In the genomic region with DNA sequence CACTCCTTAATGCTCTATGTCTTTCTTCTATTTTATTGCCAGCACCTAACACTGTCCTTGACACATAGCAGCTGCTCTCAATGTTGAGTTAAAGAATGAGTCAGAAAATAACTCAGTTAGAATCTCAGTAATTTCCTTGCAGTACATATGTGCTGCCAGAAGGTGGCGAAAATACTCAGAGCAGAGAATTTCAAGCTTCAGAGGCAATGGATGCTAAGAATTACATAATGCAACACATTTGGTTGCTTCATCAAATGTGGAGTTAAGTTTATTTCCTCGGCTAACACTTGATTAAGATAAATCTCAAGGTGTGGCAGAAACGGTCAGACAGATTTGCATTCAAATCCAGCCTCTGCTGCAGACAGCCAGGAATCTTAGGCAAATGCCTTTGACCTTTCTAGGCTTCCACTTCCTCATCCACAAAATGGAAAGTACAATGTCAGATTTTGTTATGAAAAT, we compare ENCODE assay signal across 8 cellular contexts.
A peak's percentile ranks its signal among the peaks of the same experiment; 100 is the strongest.
DNase-seq lines count a peak whose midpoint lies in the region; ATAC-seq and TF ChIP-seq lines count a peak whose summit lies in the region.

No MANE protein-coding gene starts in this region.

- H3K27ac ChIP-seq in HL-60 (replicated peaks) = no peak overlapping the region

- peak; percentile 76 for TF ChIP-seq CTCF in HL-60 (IDR thresholded peaks at IDR 0.05; ENCODE audit: insufficient read depth, low read length)

- H3K4me3 ChIP-seq in HL-60 (replicated peaks; ENCODE audit: insufficient read depth, low read length) = no peak overlapping the region

- no peaks in the 10 kb centered on the region for H3K27me3 ChIP-seq in HL-60 (ENCODE audit: insufficient read depth, poor library complexity, severe bottlenecking)

- peak; percentile 81 for ATAC-seq in GM21528 (IDR thresholded peaks at IDR 0.05; ENCODE audit: low FRiP score, unreplicated experiment)

- DNase-seq in GM04503 (ENCODE audit: low read depth) = peak; percentile 51
- DNase-seq in HL-60 (ENCODE audit: low read depth in 1 of 2, low spot score in 1 of 2) = peak; percentile 49 to 80
- DNase-seq in NOMO-1 (lab: John Stamatoyannopoulos, UW; ENCODE audit: unreplicated experiment in 2 of 2) = peak; percentile 33 to 86
- DNase-seq in activated gamma-delta T cell treated with anti-CD3 and anti-CD28 coated beads, Interleukin-2, amount 50 U/mL, for 16 hours (ENCODE audit: low read depth) = peak; percentile 22
- DNase-seq in glomerular visceral epithelial cell (ENCODE audit: extremely low spot score) = peak; percentile 65
- DNase-seq in pons (ENCODE audit: low spot score) = peak; percentile 70
- no peak for DNase-seq in GOT3 (lab: John Stamatoyannopoulos, UW)
